Comparison of ENCODE assay signal across 9 cellular contexts in genomic region chr22:44567846-44568493, GRCh38.
DNase-seq lines count a peak whose midpoint lies in the region; FAIRE-seq and TF ChIP-seq lines count a peak whose summit lies in the region.
"Had no signal": no experiment of that assay in that cellular context is flagged by ENCODE, and none has a peak within 500 bp of the region (broad histone marks: within the 10 kb centered on the region; RNA-seq: fewer than 3 reads in every experiment).

No MANE protein-coding gene starts in this region.

- no peaks in the 10 kb centered on the region for H3K4me1 ChIP-seq in OCI-LY3 (ENCODE audit: low read length)
- H3K4me1 ChIP-seq in keratinocyte (ENCODE audit: control insufficient read depth, extremely low read depth, insufficient read depth, low read length): no peaks in the 10 kb centered on the region

- H3K27me3 ChIP-seq in OCI-LY3 (ENCODE audit: low read depth, low read length) (peaks cover 37% of the 10 kb centered on the region), keratinocyte (ENCODE audit: control insufficient read depth, extremely low read depth, insufficient read depth, low read length) (no peaks in the 10 kb centered on the region)

- H3K9me1 ChIP-seq in keratinocyte (ENCODE audit: control insufficient read depth, extremely low read depth, insufficient read depth, low read length): no peaks in the 10 kb centered on the region

- no peak overlapping the region for H3K4me2 ChIP-seq in OCI-LY3 (ENCODE audit: low read length)
- H3K4me2 ChIP-seq in keratinocyte (ENCODE audit: control insufficient read depth, extremely low read depth, insufficient read depth, low read depth, low read length): no peak overlapping the region

- H3K36me3 Mint-ChIP-seq in activated naive CD4-positive, alpha-beta T cell treated with anti-CD3 and anti-CD28 coated beads, Interleukin-2, amount 50 U/mL, for 24 hours: no peaks in the 10 kb centered on the region

- H3K79me2 ChIP-seq in OCI-LY3 (ENCODE audit: low read length) (no peaks in the 10 kb centered on the region), keratinocyte (ENCODE audit: control insufficient read depth, insufficient read depth, low read length) (no peaks in the 10 kb centered on the region)

- no peak for FAIRE-seq in keratinocyte (lab: Jason Lieb, UNC)

- H3K27ac ChIP-seq in OCI-LY3 (ENCODE audit: low read length): no peak overlapping the region
- no peak overlapping the region for H3K27ac ChIP-seq in keratinocyte (ENCODE audit: control insufficient read depth, insufficient read depth, low read length)
- H3K27ac ChIP-seq in caudate nucleus (ENCODE audit: low read depth, low read length): no peak overlapping the region

- peaks cover 1% of the 10 kb centered on the region for H3K27me3 Mint-ChIP-seq in activated naive CD4-positive, alpha-beta T cell treated with anti-CD3 and anti-CD28 coated beads, Interleukin-2, amount 50 U/mL, for 24 hours

- H3K9ac ChIP-seq in OCI-LY3 (ENCODE audit: low read length) (no peak overlapping the region), keratinocyte (ENCODE audit: control insufficient read depth, extremely low read depth, insufficient read depth, low read length) (no peak overlapping the region)

- no peaks in the 10 kb centered on the region for H4K20me1 ChIP-seq in OCI-LY3 (ENCODE audit: insufficient read depth, low read length)
- H4K20me1 ChIP-seq in keratinocyte (ENCODE audit: control insufficient read depth, extremely low read depth, insufficient read depth, low read length): no peaks in the 10 kb centered on the region

- DNase-seq in NCI-H2081 (lab: John Stamatoyannopoulos, UW) (peak; percentile 19 to 24), NCI-H2081 treated with DMSO at 0.1 percent for 48 hours (lab: John Stamatoyannopoulos, UW) (no peak), keratinocyte (ENCODE audit: low read depth, low spot score) (no peak), caudate nucleus (lab: John Stamatoyannopoulos, UW) (no peak), NCI-H446 treated with DMSO at 0.1 percent for 48 hours (lab: John Stamatoyannopoulos, UW) (no peak)
- peak; percentile 24 to 25 for DNase-seq in stimulated activated CD8-positive, alpha-beta memory T cell treated with anti-CD3 and anti-CD28 coated beads, Interleukin-2, amount 100 ng/mL, for 48 hours (ENCODE audit: low read depth in 2 of 2)

- H3K4me3 Mint-ChIP-seq in activated naive CD4-positive, alpha-beta T cell treated with anti-CD3 and anti-CD28 coated beads, Interleukin-2, amount 50 U/mL, for 24 hours: no peak overlapping the region
- H3K4me3 Mint-ChIP-seq: central memory CD8-positive, alpha-beta T cell had no signal

- H2AFZ ChIP-seq in OCI-LY3 (ENCODE audit: low read depth, low read length) (no peak overlapping the region), keratinocyte (ENCODE audit: control insufficient read depth, low read length) (no peak overlapping the region)

- H3K36me3 ChIP-seq in OCI-LY3 (replicated peaks; ENCODE audit: low read depth, low read length): no peaks in the 10 kb centered on the region
- no peaks in the 10 kb centered on the region for H3K36me3 ChIP-seq in keratinocyte (ENCODE audit: control insufficient read depth in 2 of 2, extremely low read depth in 1 of 2, insufficient read depth in 2 of 2, low read length in 2 of 2)

- no peaks in the 10 kb centered on the region for H3K4me1 Mint-ChIP-seq in activated naive CD4-positive, alpha-beta T cell treated with anti-CD3 and anti-CD28 coated beads, Interleukin-2, amount 50 U/mL, for 24 hours

- H3K4me3 ChIP-seq in OCI-LY3 (ENCODE audit: low read length) (no peak overlapping the region), keratinocyte (ENCODE audit: control insufficient read depth in 2 of 3, extremely low read depth in 1 of 3, insufficient read depth in 2 of 3, low read depth in 1 of 3, low read length in 3 of 3) (no peak overlapping the region)

- dilution Hi-C loops in keratinocyte (cut with MboI; ENCODE audit: extremely low pct_ligation_motif_present, low sequenced_read_pairs): no loop called here

- H3K27ac Mint-ChIP-seq in activated naive CD4-positive, alpha-beta T cell treated with anti-CD3 and anti-CD28 coated beads, Interleukin-2, amount 50 U/mL, for 24 hours: peak overlapping the region; percentile 93

- H3K9me3 ChIP-seq in OCI-LY3 (ENCODE audit: insufficient read depth, low read length) (no peaks in the 10 kb centered on the region), keratinocyte (ENCODE audit: control insufficient read depth, low read depth, low read length) (no peaks in the 10 kb centered on the region)

- no peaks in the 10 kb centered on the region for H3K9me3 Mint-ChIP-seq in activated naive CD4-positive, alpha-beta T cell treated with anti-CD3 and anti-CD28 coated beads, Interleukin-2, amount 50 U/mL, for 24 hours
- H3K9me3 Mint-ChIP-seq: central memory CD8-positive, alpha-beta T cell had no signal

- TF ChIP-seq CTCF in OCI-LY3 (IDR thresholded peaks at IDR 0.05; ENCODE audit: low read depth, low read length) (peak; percentile 65), keratinocyte (optimal IDR thresholded peaks at IDR 0.05 in 1 of 3, IDR thresholded peaks at IDR 0.05 in 1 of 3, conservative IDR thresholded peaks at IDR 0.05 in 1 of 3; ENCODE audit: extremely low read depth in 1 of 3, insufficient read depth in 2 of 3, low read length in 3 of 3) (peak; percentile 17 to 60 (median 26))

Comparison
In these comparisons a context has a peak if more than half of its experiments do, and no peak if none do; other contexts are left out.
1. DNase-seq: peak in NCI-H2081 (2 of 2) and stimulated activated CD8-positive, alpha-beta memory T cell treated with anti-CD3 and anti-CD28 coated beads, Interleukin-2, amount 100 ng/mL, for 48 hours (2 of 2); none in NCI-H2081 treated with DMSO at 0.1 percent for 48 hours (single experiment), keratinocyte (single experiment), caudate nucleus (0 of 61) and NCI-H446 treated with DMSO at 0.1 percent for 48 hours (single experiment).